Comparison of ENCODE assay signal across 9 cellular contexts in the genomic region with DNA sequence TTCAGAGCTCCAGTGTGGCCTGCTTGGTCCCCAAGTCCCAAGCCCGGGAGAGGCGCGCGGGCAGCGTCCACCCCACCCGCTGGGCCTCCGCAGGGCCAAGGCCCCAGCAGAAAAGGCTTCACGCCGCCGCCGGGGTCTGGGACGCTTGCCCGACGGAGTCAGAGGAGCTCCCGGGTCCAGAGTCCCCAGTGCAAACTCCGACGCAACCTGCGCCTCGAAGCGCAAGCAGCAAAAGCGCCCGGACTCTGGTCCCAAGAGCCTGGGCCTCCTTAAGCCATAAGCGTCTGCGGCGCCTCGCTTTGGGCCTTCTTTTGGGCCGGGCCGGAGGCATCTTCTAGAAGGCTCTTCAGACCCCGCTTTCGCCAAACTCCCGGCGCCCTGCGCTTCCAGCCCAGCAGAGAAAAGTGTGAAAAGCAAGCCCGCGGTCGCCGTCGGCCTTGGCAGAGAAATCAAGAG. TPM values are rescaled to one million over a fixed set of nuclear protein-coding genes. Genes with fewer than 3 reads are reported as not detected.
DNase-seq lines count a peak whose midpoint lies in the region; TF ChIP-seq lines count a peak whose summit lies in the region.
"Had no signal": no experiment of that assay in that cellular context is flagged by ENCODE, and none has a peak within 500 bp of the region (broad histone marks: within the 10 kb centered on the region; RNA-seq: fewer than 3 reads in every experiment).

No MANE protein-coding gene starts in this region.

- peak overlapping the region; percentile 76 to 90 for H3K27ac ChIP-seq in breast epithelium
- H3K27ac ChIP-seq in mesodermal cell (ENCODE audit: low read depth, low read length, severe bottlenecking), result no peak overlapping the region
- H3K27ac ChIP-seq: parathyroid adenoma had no signal

- no peak overlapping the region for H3K4me3 Mint-ChIP-seq in MCF 10A (ENCODE audit: unreplicated experiment)
- no peak overlapping the region for H3K4me3 Mint-ChIP-seq in activated T-helper 1 cell treated with anti-CD3 and anti-CD28 coated beads, Interleukin-12 subunit alpha, Interleukin-12 subunit beta, Interleukin-2, Interleukin-4 antibody, amounts not matched to agents 30 ng/mL and 10 ng/mL and 1 ng/mL, durations not matched to agents 14 hours and 24 hours and 36 hours

- POLR2A ChIA-PET in MCF 10A (lab: Yijun Ruan, JAX), result no interaction called here

- H3K4me1 ChIP-seq in breast epithelium (no peaks in the 10 kb centered on the region), mesodermal cell (ENCODE audit: control insufficient read depth, insufficient read depth, low read length, poor library complexity, severe bottlenecking) (peaks cover 8% of the 10 kb centered on the region)
- H3K4me1 ChIP-seq: parathyroid adenoma had no signal

- no peaks in the 10 kb centered on the region for H3K36me3 Mint-ChIP-seq in MCF 10A (ENCODE audit: insufficient read depth, unreplicated experiment)
- peaks cover 5% of the 10 kb centered on the region for H3K36me3 Mint-ChIP-seq in activated T-helper 1 cell treated with anti-CD3 and anti-CD28 coated beads, Interleukin-12 subunit alpha, Interleukin-12 subunit beta, Interleukin-2, Interleukin-4 antibody, amounts not matched to agents 30 ng/mL and 10 ng/mL and 1 ng/mL, durations not matched to agents 14 hours and 24 hours and 36 hours (ENCODE audit: low read depth)

- H3K9me3 ChIP-seq in breast epithelium (no peaks in the 10 kb centered on the region), mesodermal cell (ENCODE audit: control insufficient read depth, low read length) (no peaks in the 10 kb centered on the region)

- no peaks in the 10 kb centered on the region for H3K36me3 ChIP-seq in breast epithelium
- no peaks in the 10 kb centered on the region for H3K36me3 ChIP-seq in mesodermal cell (ENCODE audit: control insufficient read depth, insufficient read depth, low read length)

- peaks cover 0 to 77% of the 10 kb centered on the region in 2 donors for H3K27me3 ChIP-seq in breast epithelium

- DNase-seq in breast epithelium (ENCODE audit: low spot score in 2 of 2) (no peak), MCF 10A (ENCODE audit: unreplicated experiment) (no peak), ecto neural progenitor cell (ENCODE audit: low spot score) (peak; percentile 60), DMS79 (lab: John Stamatoyannopoulos, UW) (no peak), LoVo (ENCODE audit: low spot score) (no peak), NCI-H1092 treated with DMSO at 0.1 percent for 48 hours (lab: John Stamatoyannopoulos, UW) (no peak)
- no peak for DNase-seq in activated T-helper 1 cell treated with anti-CD3 and anti-CD28 coated beads, Interleukin-12 subunit alpha, Interleukin-12 subunit beta, Interleukin-2, Interleukin-4 antibody, amounts not matched to agents 30 ng/mL and 10 ng/mL and 1 ng/mL, durations not matched to agents 14 hours and 24 hours and 36 hours (ENCODE audit: low spot score)

- no TSS peak for BruUV-seq in MCF 10A (replicated peaks; lab: Mats Ljungman, UMichigan)

- no peak for TF ChIP-seq POLR2A in breast epithelium (IDR thresholded peaks at IDR 0.05)

- CTCF ChIA-PET in MCF 10A (lab: Yijun Ruan, JAX), result interaction anchor here (1.2 kb wide), 1 partner anchor 65 kb away, joined by 3 read pairs; no protein-coding TSS in a partner anchor

- no peaks in the 10 kb centered on the region for H3K4me1 Mint-ChIP-seq in MCF 10A (ENCODE audit: insufficient read depth, unreplicated experiment)
- peaks cover 6% of the 10 kb centered on the region for H3K4me1 Mint-ChIP-seq in activated T-helper 1 cell treated with anti-CD3 and anti-CD28 coated beads, Interleukin-12 subunit alpha, Interleukin-12 subunit beta, Interleukin-2, Interleukin-4 antibody, amounts not matched to agents 30 ng/mL and 10 ng/mL and 1 ng/mL, durations not matched to agents 14 hours and 24 hours and 36 hours (ENCODE audit: low read depth)

- H3K9me3 Mint-ChIP-seq in MCF 10A (ENCODE audit: unreplicated experiment), result no peaks in the 10 kb centered on the region
- peaks cover 6% of the 10 kb centered on the region for H3K9me3 Mint-ChIP-seq in activated T-helper 1 cell treated with anti-CD3 and anti-CD28 coated beads, Interleukin-12 subunit alpha, Interleukin-12 subunit beta, Interleukin-2, Interleukin-4 antibody, amounts not matched to agents 30 ng/mL and 10 ng/mL and 1 ng/mL, durations not matched to agents 14 hours and 24 hours and 36 hours

- H3K27me3 Mint-ChIP-seq in MCF 10A (ENCODE audit: insufficient read depth, unreplicated experiment), result no peaks in the 10 kb centered on the region
- peaks cover 52% of the 10 kb centered on the region for H3K27me3 Mint-ChIP-seq in activated T-helper 1 cell treated with anti-CD3 and anti-CD28 coated beads, Interleukin-12 subunit alpha, Interleukin-12 subunit beta, Interleukin-2, Interleukin-4 antibody, amounts not matched to agents 30 ng/mL and 10 ng/mL and 1 ng/mL, durations not matched to agents 14 hours and 24 hours and 36 hours (ENCODE audit: insufficient read depth)

- H3K27ac Mint-ChIP-seq in MCF 10A (ENCODE audit: low read depth, unreplicated experiment), result no peak overlapping the region
- H3K27ac Mint-ChIP-seq in activated T-helper 1 cell treated with anti-CD3 and anti-CD28 coated beads, Interleukin-12 subunit alpha, Interleukin-12 subunit beta, Interleukin-2, Interleukin-4 antibody, amounts not matched to agents 30 ng/mL and 10 ng/mL and 1 ng/mL, durations not matched to agents 14 hours and 24 hours and 36 hours, result no peak overlapping the region

- intact Hi-C loops in breast epithelium (cut with DNase I; ENCODE audit: low total_unique reads) (no loop called here), MCF 10A (cut with micrococcal nuclease) (no loop called here)
- intact Hi-C loops in activated T-helper 1 cell treated with anti-CD3 and anti-CD28 coated beads, Interleukin-12 subunit alpha, Interleukin-12 subunit beta, Interleukin-2, Interleukin-4 antibody, amounts not matched to agents 30 ng/mL and 10 ng/mL and 1 ng/mL, durations not matched to agents 14 hours and 24 hours and 36 hours (cut with micrococcal nuclease), result loop anchor here (10.0 kb wide), 3 partner anchors 562 to 1058 kb away; partner anchors contain the start of genes CYB5R4, RIPPLY2 and SNAP91

- peak overlapping the region; percentile 58 to 74 (median 59) for H3K4me3 ChIP-seq in breast epithelium
- H3K4me3 ChIP-seq in mesodermal cell (ENCODE audit: extremely low read depth, insufficient read depth, low read length, poor library complexity, severe bottlenecking), result peak overlapping the region; percentile 55

- TF ChIP-seq CTCF in breast epithelium (IDR thresholded peaks at IDR 0.05) (no peak), MCF 10A (IDR thresholded peaks at IDR 0.05; ENCODE audit: unreplicated experiment) (no peak)

- 2 to 5% methylated on average over 33 to 35 of the region's 38 CpGs for WGBS in mesodermal cell (ENCODE audit: insufficient coverage in 2 of 2), 2 experiments

RNA-seq across cellular contexts. Expression of gene TBX18, which starts 1.4 kb away (rescaled TPM):
- total RNA-seq in breast epithelium (10 to 100 TPM in 2 of 3 donors, 1 to 10 TPM in 1; 8.8 to 20.6 (median 17.0) TPM), MCF 10A (2022) (0.39 and 0.42 TPM in 2 replicates)
- polyA plus RNA-seq in mesodermal cell (2013, experiment 1 of 2), result 1.9 TPM
- 3.3 TPM for polyA plus RNA-seq in mesodermal cell (2013, experiment 2 of 2)
- not detected in 2 replicates for total RNA-seq in activated T-helper 1 cell treated with anti-CD3 and anti-CD28 coated beads, Interleukin-12 subunit alpha, Interleukin-12 subunit beta, Interleukin-2, Interleukin-4 antibody, amounts not matched to agents 30 ng/mL and 10 ng/mL and 1 ng/mL, durations not matched to agents 14 hours and 24 hours and 36 hours
